Comparison of ENCODE assay signal across 24 cellular contexts in the genomic region with DNA sequence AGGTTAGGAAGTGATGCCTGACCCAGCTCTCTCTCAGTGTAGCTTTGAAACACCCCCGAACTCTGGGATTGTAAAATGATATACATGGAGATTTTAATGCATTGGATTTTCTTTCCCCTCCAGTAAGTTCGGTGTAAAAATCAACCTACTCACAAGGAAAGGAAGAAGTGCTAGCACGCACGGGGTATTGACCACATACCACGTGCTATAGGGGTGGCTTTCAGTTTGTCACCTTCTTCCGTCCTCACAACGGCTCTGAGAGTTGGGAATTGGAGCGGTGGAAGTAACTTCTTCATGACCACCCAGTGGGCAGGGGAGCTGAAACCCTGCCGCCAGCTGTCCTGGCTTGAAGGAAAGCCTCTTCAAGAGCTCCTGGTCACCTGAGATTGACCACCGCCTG.
"Had no signal": no experiment of that assay in that cellular context is flagged by ENCODE, and none has a peak within 500 bp of the region (broad histone marks: within the 10 kb centered on the region; RNA-seq: fewer than 3 reads in every experiment).

No MANE protein-coding gene starts in this region.

- H3K36me3 Mint-ChIP-seq: mesothelial cell of epicardium, naive B cell had no signal

- H2AFZ ChIP-seq: hepatocyte, parathyroid adenoma had no signal

- H3K27me3 ChIP-seq: colonic mucosa, esophagus muscularis mucosa, foreskin keratinocyte, gastroesophageal sphincter, heart left ventricle, hepatocyte, left lung, neutrophil, right lobe of liver, transverse colon had no signal

- H3K27me3 Mint-ChIP-seq: dendritic cell treated with granulocyte-macrophage colony-stimulating factor and Interleukin-4, amounts not matched to agents 40 ng/mL and 50 ng/mL, for 4 days; progenitor cell of endocrine pancreas; stimulated activated naive CD8-positive, alpha-beta T cell treated with anti-CD3 and anti-CD28 coated beads, Interleukin-15, amount 100 ng/mL, for 72 hours had no signal

- DNase-seq: colonic mucosa; effector memory CD4-positive, alpha-beta T cell; heart left ventricle; left cardiac atrium; left lung; mesenchymal stem cell; mucosa of descending colon; naive B cell; right lobe of liver; stimulated activated CD4-positive, alpha-beta T cell treated with anti-CD3 and anti-CD28 coated beads, Interleukin-15, amount 100 ng/mL, for 24 hours; stimulated activated CD4-positive, alpha-beta T cell treated with anti-CD3 and anti-CD28 coated beads, Interleukin-2, amount 100 ng/mL, for 48 hours; stimulated activated naive CD4-positive, alpha-beta T cell; stimulated activated naive CD8-positive, alpha-beta T cell treated with anti-CD3 and anti-CD28 coated beads, Interleukin-15, amount 100 ng/mL, for 72 hours; transverse colon had no signal

- H3K27ac ChIP-seq: colonic mucosa, esophagus muscularis mucosa, gastroesophageal sphincter, heart left ventricle, left lung, neutrophil, parathyroid adenoma, suprapubic skin, transverse colon had no signal

- H3K9me3 Mint-ChIP-seq: dendritic cell treated with granulocyte-macrophage colony-stimulating factor and Interleukin-4, amounts not matched to agents 40 ng/mL and 50 ng/mL, for 4 days; mesothelial cell of epicardium; naive B cell; stimulated activated naive CD8-positive, alpha-beta T cell treated with anti-CD3 and anti-CD28 coated beads, Interleukin-15, amount 100 ng/mL, for 72 hours had no signal

- ATAC-seq: gastroesophageal sphincter; left cardiac atrium; left lung; mucosa of descending colon; stimulated activated naive CD8-positive, alpha-beta T cell treated with anti-CD3 and anti-CD28 coated beads, Interleukin-15, amount 100 ng/mL, for 72 hours had no signal

- H3K4me3 Mint-ChIP-seq: dendritic cell treated with granulocyte-macrophage colony-stimulating factor and Interleukin-4, amounts not matched to agents 40 ng/mL and 50 ng/mL, for 4 days; mesothelial cell of epicardium; naive B cell; stimulated activated naive CD8-positive, alpha-beta T cell treated with anti-CD3 and anti-CD28 coated beads, Interleukin-15, amount 100 ng/mL, for 72 hours had no signal

- H3K4me1 ChIP-seq: colonic mucosa, esophagus muscularis mucosa, gastroesophageal sphincter, heart left ventricle, left lung, parathyroid adenoma, suprapubic skin had no signal

- H3K4me3 ChIP-seq: colonic mucosa, esophagus muscularis mucosa, gastroesophageal sphincter, heart left ventricle, hepatocyte, left lung, mucosa of descending colon, right lobe of liver, suprapubic skin, transverse colon had no signal

- H3K36me3 ChIP-seq: colonic mucosa, esophagus muscularis mucosa, gastroesophageal sphincter, left lung, neutrophil, right lobe of liver, suprapubic skin, transverse colon had no signal

- H3K4me1 Mint-ChIP-seq: mesothelial cell of epicardium; naive B cell; stimulated activated naive CD8-positive, alpha-beta T cell treated with anti-CD3 and anti-CD28 coated beads, Interleukin-15, amount 100 ng/mL, for 72 hours had no signal

- H3K9ac ChIP-seq: parathyroid adenoma had no signal

- H3K27ac Mint-ChIP-seq: dendritic cell treated with granulocyte-macrophage colony-stimulating factor and Interleukin-4, amounts not matched to agents 40 ng/mL and 50 ng/mL, for 4 days; mesothelial cell of epicardium; naive B cell; progenitor cell of endocrine pancreas had no signal

- H3K4me2 ChIP-seq: hepatocyte had no signal

- H3K9me3 ChIP-seq: colonic mucosa, esophagus muscularis mucosa, gastroesophageal sphincter, heart left ventricle, left lung, mucosa of descending colon, neutrophil, right lobe of liver, suprapubic skin, transverse colon had no signal

- H3K79me2 ChIP-seq: hepatocyte, parathyroid adenoma had no signal
